ENCODE assay signal across 24 cellular contexts in genomic region chr1:76256289-76257223, GRCh38.
DNase-seq lines count a peak whose midpoint lies in the region; ATAC-seq, FAIRE-seq and TF ChIP-seq lines count a peak whose summit lies in the region.
"Had no signal": no experiment of that assay in that cellular context is flagged by ENCODE, and none has a peak within 500 bp of the region (broad histone marks: within the 10 kb centered on the region; RNA-seq: fewer than 3 reads in every experiment).

No MANE protein-coding gene starts in this region.

- peaks cover 1% of the 10 kb centered on the region for H3K36me3 Mint-ChIP-seq in activated CD4-positive, alpha-beta T cell treated with anti-CD3 and anti-CD28 coated beads, Interleukin-2, amount 10 ng/mL, durations not matched to agents 7 days and 5 days (ENCODE audit: low read depth)
- H3K36me3 Mint-ChIP-seq in activated CD8-positive, alpha-beta T cell treated with anti-CD3 and anti-CD28 coated beads for 36 hours (ENCODE audit: low read depth): no peaks in the 10 kb centered on the region
- peaks cover 0 to 2% (median 0%) of the 10 kb centered on the region in 3 donors for H3K36me3 Mint-ChIP-seq in naive thymus-derived CD8-positive, alpha-beta T cell

- H3K4me3 ChIP-seq in HEK293 (ENCODE audit: low read depth, low read length): no peak overlapping the region
- H3K4me3 ChIP-seq: body of pancreas, gastrocnemius medialis, mucosa of descending colon, PC-9 had no signal

- no peaks in the 10 kb centered on the region for H3K36me3 ChIP-seq in HEK293 (ENCODE audit: control insufficient read depth in 2 of 2, insufficient read depth in 1 of 2, low read length in 2 of 2)
- H3K36me3 ChIP-seq: gastrocnemius medialis had no signal

- TF ChIP-seq CTCF in HEK293 (tag by site-specific recombination; IDR thresholded peaks at IDR 0.05): no peak
- no peak for TF ChIP-seq CTCF in activated CD8-positive, alpha-beta T cell treated with anti-CD3 and anti-CD28 coated beads for 36 hours (IDR thresholded peaks at IDR 0.05)

- no peaks in the 10 kb centered on the region for H3K27me3 Mint-ChIP-seq in activated CD4-positive, alpha-beta T cell treated with anti-CD3 and anti-CD28 coated beads, Interleukin-2, amount 10 ng/mL, durations not matched to agents 7 days and 5 days
- no peaks in the 10 kb centered on the region for H3K27me3 Mint-ChIP-seq in activated CD8-positive, alpha-beta T cell treated with anti-CD3 and anti-CD28 coated beads for 36 hours
- no peaks in the 10 kb centered on the region for H3K27me3 Mint-ChIP-seq in naive thymus-derived CD8-positive, alpha-beta T cell

- peak overlapping the region; percentile 63 for H3K27ac Mint-ChIP-seq in activated CD4-positive, alpha-beta T cell treated with anti-CD3 and anti-CD28 coated beads, Interleukin-2, amount 10 ng/mL, durations not matched to agents 7 days and 5 days
- peak overlapping the region; percentile 52 for H3K27ac Mint-ChIP-seq in activated CD8-positive, alpha-beta T cell treated with anti-CD3 and anti-CD28 coated beads for 36 hours
- peak overlapping the region; percentile 39 to 90 (median 68) for H3K27ac Mint-ChIP-seq in naive thymus-derived CD8-positive, alpha-beta T cell

- intact Hi-C loops in activated CD8-positive, alpha-beta T cell treated with anti-CD3 and anti-CD28 coated beads for 36 hours (cut with micrococcal nuclease): no loop called here

- DNase-seq in activated CD4-positive, alpha-beta T cell treated with anti-CD3 and anti-CD28 coated beads, Interleukin-2, amount 10 ng/mL, durations not matched to agents 7 days and 5 days: no peak
- DNase-seq in activated CD4-positive, alpha-beta T cell treated with anti-CD3 and anti-CD28 coated beads for 1 hour: no peak
- peak; percentile 27 for DNase-seq in activated CD8-positive, alpha-beta T cell treated with anti-CD3 and anti-CD28 coated beads for 36 hours
- peak in 2 of 10 donors; percentile 28 to 43 for DNase-seq in naive thymus-derived CD8-positive, alpha-beta T cell
- DNase-seq in H54 (ENCODE audit: insufficient read length, low spot score) (no peak), NCI-H1092 (lab: John Stamatoyannopoulos, UW) (no peak)
- DNase-seq: activated CD4-positive, alpha-beta T cell treated with anti-CD3 and anti-CD28 coated beads, Interleukin-2, amount 50 U/mL, for 4 hours; activated effector memory CD4-positive, alpha-beta T cell treated with anti-CD3 and anti-CD28 coated beads, Interleukin-2, amount 50 U/mL, for 16 hours; body of pancreas; erythroblast; gastrocnemius medialis; HCEC 1CT; left colon; mucosa of descending colon; NCI-H146; NCI-H526; occipital lobe; PC-9; right cardiac atrium; stimulated activated naive CD4-positive, alpha-beta T cell treated with Interleukin-2 at 50 U/mL for 16 hours had no signal

- H3K27ac ChIP-seq in HEK293 (ENCODE audit: extremely low read depth, low read depth, low read length): no peak overlapping the region
- H3K27ac ChIP-seq: body of pancreas, gastrocnemius medialis, PC-9 had no signal

- CTCF ChIA-PET in activated CD4-positive, alpha-beta T cell treated with anti-CD3 and anti-CD28 coated beads, Interleukin-2, amount 10 ng/mL, durations not matched to agents 7 days and 5 days (lab: Charles Lee): no interaction called here
- CTCF ChIA-PET in HEK293 (lab: Yijun Ruan, JAX): interaction anchor here (0.6 kb wide), 1 partner anchor 375 kb away, joined by 6 read pairs; no protein-coding TSS in a partner anchor
- CTCF ChIA-PET in activated CD8-positive, alpha-beta T cell treated with anti-CD3 and anti-CD28 coated beads for 36 hours (lab: Charles Lee): interaction anchor here (1.8 kb wide), 1 partner anchor 11 kb away, joined by 8 read pairs; no protein-coding TSS in a partner anchor

- peak overlapping the region; percentile 30 for H3K4me3 Mint-ChIP-seq in activated CD4-positive, alpha-beta T cell treated with anti-CD3 and anti-CD28 coated beads, Interleukin-2, amount 10 ng/mL, durations not matched to agents 7 days and 5 days
- peak overlapping the region; percentile 11 for H3K4me3 Mint-ChIP-seq in activated CD8-positive, alpha-beta T cell treated with anti-CD3 and anti-CD28 coated beads for 36 hours
- H3K4me3 Mint-ChIP-seq in naive thymus-derived CD8-positive, alpha-beta T cell: peak overlapping the region; percentile 33 to 77 (median 64)

- POLR2A ChIA-PET in activated CD4-positive, alpha-beta T cell treated with anti-CD3 and anti-CD28 coated beads, Interleukin-2, amount 10 ng/mL, durations not matched to agents 7 days and 5 days (lab: Charles Lee): no interaction called here
- POLR2A ChIA-PET in HEK293 (lab: Yijun Ruan, JAX): no interaction called here
- POLR2A ChIA-PET in activated CD8-positive, alpha-beta T cell treated with anti-CD3 and anti-CD28 coated beads for 36 hours (lab: Charles Lee): no interaction called here
- POLR2A ChIA-PET in naive thymus-derived CD8-positive, alpha-beta T cell (lab: Charles Lee): no interaction called here

- H3K4me1 ChIP-seq in HEK293 (ENCODE audit: control insufficient read depth, insufficient read depth, low read length): no peaks in the 10 kb centered on the region; the same call in none of the 2 replicates
- H3K4me1 ChIP-seq: body of pancreas, gastrocnemius medialis had no signal

- peaks cover 60% of the 10 kb centered on the region for H3K4me1 Mint-ChIP-seq in activated CD4-positive, alpha-beta T cell treated with anti-CD3 and anti-CD28 coated beads, Interleukin-2, amount 10 ng/mL, durations not matched to agents 7 days and 5 days
- peaks cover 63% of the 10 kb centered on the region for H3K4me1 Mint-ChIP-seq in activated CD8-positive, alpha-beta T cell treated with anti-CD3 and anti-CD28 coated beads for 36 hours (ENCODE audit: low read depth)
- peaks cover 29 to 83% (median 60%) of the 10 kb centered on the region in 4 donors for H3K4me1 Mint-ChIP-seq in naive thymus-derived CD8-positive, alpha-beta T cell

- no peak for FAIRE-seq in H54 (lab: Jason Lieb, UNC)
- FAIRE-seq: TTC549, urothelium cell line had no signal

- no peak for TF ChIP-seq POLR2A in H54 (IDR thresholded peaks at IDR 0.05; ENCODE audit: low read depth, low read length)

- H3K9me3 Mint-ChIP-seq in activated CD4-positive, alpha-beta T cell treated with anti-CD3 and anti-CD28 coated beads, Interleukin-2, amount 10 ng/mL, durations not matched to agents 7 days and 5 days: peaks cover 3% of the 10 kb centered on the region
- no peaks in the 10 kb centered on the region for H3K9me3 Mint-ChIP-seq in activated CD8-positive, alpha-beta T cell treated with anti-CD3 and anti-CD28 coated beads for 36 hours
- no peaks in the 10 kb centered on the region for H3K9me3 Mint-ChIP-seq in naive thymus-derived CD8-positive, alpha-beta T cell

- H3K9me3 ChIP-seq in HEK293 (ENCODE audit: control insufficient read depth, insufficient read depth, low read depth, low read length): no peaks in the 10 kb centered on the region
- H3K9me3 ChIP-seq: body of pancreas, gastrocnemius medialis, mucosa of descending colon had no signal

- ATAC-seq in activated CD8-positive, alpha-beta T cell treated with anti-CD3 and anti-CD28 coated beads for 36 hours: peak; percentile 48
- peak; percentile 46 to 66 for ATAC-seq in naive thymus-derived CD8-positive, alpha-beta T cell
- no peak for ATAC-seq in HG02571 (IDR thresholded peaks at IDR 0.05; ENCODE audit: unreplicated experiment)
- ATAC-seq: body of pancreas, gastrocnemius medialis, left colon, mucosa of descending colon had no signal

TF ChIP-seq in HEK293, 187 proteins besides CTCF, POLR2A, EP300 and RAD21 (continues in another document):
- TF ChIP-seq, protein P1, sequence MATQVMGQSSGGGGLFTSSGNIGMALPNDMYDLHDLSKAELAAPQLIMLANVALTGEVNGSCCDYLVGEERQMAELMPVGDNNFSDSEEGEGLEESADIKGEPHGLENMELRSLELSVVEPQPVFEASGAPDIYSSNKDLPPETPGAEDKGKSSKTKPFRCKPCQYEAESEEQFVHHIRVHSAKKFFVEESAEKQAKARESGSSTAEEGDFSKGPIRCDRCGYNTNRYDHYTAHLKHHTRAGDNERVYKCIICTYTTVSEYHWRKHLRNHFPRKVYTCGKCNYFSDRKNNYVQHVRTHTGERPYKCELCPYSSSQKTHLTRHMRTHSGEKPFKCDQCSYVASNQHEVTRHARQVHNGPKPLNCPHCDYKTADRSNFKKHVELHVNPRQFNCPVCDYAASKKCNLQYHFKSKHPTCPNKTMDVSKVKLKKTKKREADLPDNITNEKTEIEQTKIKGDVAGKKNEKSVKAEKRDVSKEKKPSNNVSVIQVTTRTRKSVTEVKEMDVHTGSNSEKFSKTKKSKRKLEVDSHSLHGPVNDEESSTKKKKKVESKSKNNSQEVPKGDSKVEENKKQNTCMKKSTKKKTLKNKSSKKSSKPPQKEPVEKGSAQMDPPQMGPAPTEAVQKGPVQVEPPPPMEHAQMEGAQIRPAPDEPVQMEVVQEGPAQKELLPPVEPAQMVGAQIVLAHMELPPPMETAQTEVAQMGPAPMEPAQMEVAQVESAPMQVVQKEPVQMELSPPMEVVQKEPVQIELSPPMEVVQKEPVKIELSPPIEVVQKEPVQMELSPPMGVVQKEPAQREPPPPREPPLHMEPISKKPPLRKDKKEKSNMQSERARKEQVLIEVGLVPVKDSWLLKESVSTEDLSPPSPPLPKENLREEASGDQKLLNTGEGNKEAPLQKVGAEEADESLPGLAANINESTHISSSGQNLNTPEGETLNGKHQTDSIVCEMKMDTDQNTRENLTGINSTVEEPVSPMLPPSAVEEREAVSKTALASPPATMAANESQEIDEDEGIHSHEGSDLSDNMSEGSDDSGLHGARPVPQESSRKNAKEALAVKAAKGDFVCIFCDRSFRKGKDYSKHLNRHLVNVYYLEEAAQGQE (tag by site-specific recombination; IDR thresholded peaks at IDR 0.05): no peak
- TF ChIP-seq ZNF266 (tag by site-specific recombination; IDR thresholded peaks at IDR 0.05; ENCODE audit: low read depth): no peak
- TF ChIP-seq ZNF175 (tag by site-specific recombination; IDR thresholded peaks at IDR 0.05): no peak
- peak; percentile 67 for TF ChIP-seq ZIC2 (tag by site-specific recombination; IDR thresholded peaks at IDR 0.05)
- TF ChIP-seq PRDM6 (tag by site-specific recombination; IDR thresholded peaks at IDR 0.05): peak; percentile 88
- TF ChIP-seq YY2 (tag by site-specific recombination; IDR thresholded peaks at IDR 0.05): no peak
- peak; percentile 50; the same call in 1 of the 2 replicates for TF ChIP-seq FEZF1 (tag by site-specific recombination; IDR thresholded peaks at IDR 0.05)

Comparison
In these comparisons a context has a peak if more than half of its experiments do, and no peak if none do; other contexts are left out.
1. H3K4me3 Mint-ChIP-seq: peak in every context shown above with its lines; median percentile 64 in naive thymus-derived CD8-positive, alpha-beta T cell; 30 in activated CD4-positive, alpha-beta T cell treated with anti-CD3 and anti-CD28 coated beads, Interleukin-2, amount 10 ng/mL, durations not matched to agents 7 days and 5 days; 11 in activated CD8-positive, alpha-beta T cell treated with anti-CD3 and anti-CD28 coated beads for 36 hours.